Comparison of ENCODE assay signal across 2 cellular contexts in the genomic region with DNA sequence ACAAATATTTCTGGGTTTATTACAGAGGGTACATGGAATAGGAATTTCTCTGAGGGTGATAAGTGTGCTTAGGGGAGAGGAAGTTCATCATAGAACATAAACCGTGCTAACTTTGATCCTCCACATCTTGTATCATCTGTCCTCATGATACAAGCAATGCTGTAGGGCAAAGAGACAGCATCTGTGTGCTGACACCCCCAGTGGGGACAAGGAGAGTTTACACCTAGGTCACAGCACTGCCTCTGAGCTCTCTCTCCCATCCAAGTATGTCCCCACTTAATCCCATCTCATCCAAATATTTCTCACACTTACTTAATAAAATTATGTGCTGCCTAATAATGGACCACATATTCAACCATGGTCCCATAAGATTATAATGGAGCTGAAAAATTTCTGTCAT.
TF ChIP-seq lines count a peak whose summit lies in the region.

No MANE protein-coding gene starts in this region.

TF ChIP-seq in HCT116, 20 proteins besides CTCF, POLR2A, EP300 and RAD21 (continued from another document):
- TF ChIP-seq, protein P1, sequence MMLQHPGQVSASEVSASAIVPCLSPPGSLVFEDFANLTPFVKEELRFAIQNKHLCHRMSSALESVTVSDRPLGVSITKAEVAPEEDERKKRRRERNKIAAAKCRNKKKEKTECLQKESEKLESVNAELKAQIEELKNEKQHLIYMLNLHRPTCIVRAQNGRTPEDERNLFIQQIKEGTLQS (IDR thresholded peaks at IDR 0.05) = no peak
- TF ChIP-seq CBX3 (IDR thresholded peaks at IDR 0.05; ENCODE audit: low read depth) (no peak), SIN3A (IDR thresholded peaks at IDR 0.05; ENCODE audit: low read depth) (no peak), ELF1 (IDR thresholded peaks at IDR 0.05; ENCODE audit: borderline replicate concordance, low read depth) (no peak), CEBPB (IDR thresholded peaks at IDR 0.05; ENCODE audit: low read depth) (no peak), EGR1 (IDR thresholded peaks at IDR 0.05; ENCODE audit: low read depth) (no peak), ZFX (IDR thresholded peaks at IDR 0.05) (no peak), EZH2 (IDR thresholded peaks at IDR 0.05) (no peak)
- TF ChIP-seq, protein P2, sequence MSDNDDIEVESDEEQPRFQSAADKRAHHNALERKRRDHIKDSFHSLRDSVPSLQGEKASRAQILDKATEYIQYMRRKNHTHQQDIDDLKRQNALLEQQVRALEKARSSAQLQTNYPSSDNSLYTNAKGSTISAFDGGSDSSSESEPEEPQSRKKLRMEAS (IDR thresholded peaks at IDR 0.05) = no peak

TF ChIP-seq in SK-N-SH, 30 proteins besides CTCF, POLR2A, EP300 and RAD21 (continued from another document):
- TF ChIP-seq POLR2AphosphoS5 (IDR thresholded peaks at IDR 0.05; ENCODE audit: low read depth, low read length) = no peak
- no peak for TF ChIP-seq FOXJ3 (CRISPR knock-in tag; IDR thresholded peaks at IDR 0.05)
- TF ChIP-seq, protein P3, sequence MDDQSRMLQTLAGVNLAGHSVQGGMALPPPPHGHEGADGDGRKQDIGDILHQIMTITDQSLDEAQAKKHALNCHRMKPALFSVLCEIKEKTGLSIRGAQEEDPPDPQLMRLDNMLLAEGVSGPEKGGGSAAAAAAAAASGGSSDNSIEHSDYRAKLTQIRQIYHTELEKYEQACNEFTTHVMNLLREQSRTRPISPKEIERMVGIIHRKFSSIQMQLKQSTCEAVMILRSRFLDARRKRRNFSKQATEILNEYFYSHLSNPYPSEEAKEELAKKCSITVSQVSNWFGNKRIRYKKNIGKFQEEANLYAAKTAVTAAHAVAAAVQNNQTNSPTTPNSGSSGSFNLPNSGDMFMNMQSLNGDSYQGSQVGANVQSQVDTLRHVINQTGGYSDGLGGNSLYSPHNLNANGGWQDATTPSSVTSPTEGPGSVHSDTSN (IDR thresholded peaks at IDR 0.05) = no peak
